Comparison of ENCODE assay signal across 24 cellular contexts in the genomic region with DNA sequence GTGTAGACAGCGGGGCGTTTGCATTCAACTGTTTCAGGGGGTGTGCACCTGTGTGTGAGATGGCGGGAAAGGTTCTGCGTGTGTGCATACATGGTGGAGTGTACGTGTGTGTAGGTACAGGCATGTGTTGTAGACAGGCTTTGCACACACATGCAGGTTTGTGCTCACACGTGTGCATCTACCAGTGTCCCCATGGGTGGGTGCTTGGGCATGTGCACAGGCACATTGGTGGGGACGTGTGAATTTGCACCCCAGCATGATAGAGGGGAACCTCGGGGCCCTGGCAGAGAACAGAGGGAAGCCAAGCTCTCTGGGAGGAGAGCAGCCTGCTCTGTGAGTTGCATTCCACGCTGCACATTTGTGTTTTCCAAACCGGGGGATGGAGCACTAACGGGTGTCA.
"Had no signal": no experiment of that assay in that cellular context is flagged by ENCODE, and none has a peak within 500 bp of the region (broad histone marks: within the 10 kb centered on the region; RNA-seq: fewer than 3 reads in every experiment).

No MANE protein-coding gene starts in this region.

- H3K9me3 Mint-ChIP-seq: dendritic cell treated with granulocyte-macrophage colony-stimulating factor and Interleukin-4, amounts not matched to agents 40 ng/mL and 50 ng/mL, for 4 days; effector memory CD8-positive, alpha-beta T cell; immature natural killer cell; mesothelial cell of epicardium had no signal

- H3K4me1 Mint-ChIP-seq: immature natural killer cell had no signal

- H3K4me1 ChIP-seq: colonic mucosa, esophagus muscularis mucosa, foreskin keratinocyte, gastroesophageal sphincter, lower lobe of right lung had no signal

- H3K4me3 ChIP-seq: colonic mucosa, esophagus muscularis mucosa, gastroesophageal sphincter, heart left ventricle, hepatocyte, lower lobe of right lung, mucosa of descending colon had no signal

- FAIRE-seq: endothelial cell of umbilical vein, frontal cortex, kidney had no signal

- H3K27ac ChIP-seq: colonic mucosa, esophagus muscularis mucosa, foreskin keratinocyte, gastroesophageal sphincter, heart left ventricle, hepatocyte, lower lobe of right lung had no signal

- H2AFZ ChIP-seq: hepatocyte had no signal

- H3K4me3 Mint-ChIP-seq: dendritic cell treated with granulocyte-macrophage colony-stimulating factor and Interleukin-4, amounts not matched to agents 40 ng/mL and 50 ng/mL, for 4 days; effector memory CD8-positive, alpha-beta T cell; immature natural killer cell; mesothelial cell of epicardium had no signal

- H3K36me3 ChIP-seq: colonic mucosa, esophagus muscularis mucosa, gastroesophageal sphincter, heart left ventricle, lower lobe of right lung had no signal

- H3K9me3 ChIP-seq: colonic mucosa, esophagus muscularis mucosa, gastroesophageal sphincter, heart left ventricle, lower lobe of right lung, mucosa of descending colon had no signal

- DNase-seq: colonic mucosa; cortex of kidney; effector CD8-positive, alpha-beta T cell; effector memory CD8-positive, alpha-beta T cell; foreskin keratinocyte; heart left ventricle; hypothalamus; immature natural killer cell; islet precursor cell; kidney; kidney glomerular epithelial cell; left colon; left ventricle myocardium superior; lower lobe of right lung; mesenchymal stem cell; mucosa of descending colon had no signal

- H3K36me3 Mint-ChIP-seq: immature natural killer cell, mesothelial cell of epicardium had no signal

- H3K27ac Mint-ChIP-seq: dendritic cell treated with granulocyte-macrophage colony-stimulating factor and Interleukin-4, amounts not matched to agents 40 ng/mL and 50 ng/mL, for 4 days; effector memory CD8-positive, alpha-beta T cell; immature natural killer cell; mesothelial cell of epicardium had no signal

- H3K4me2 ChIP-seq: hepatocyte had no signal

- H3K27me3 ChIP-seq: colonic mucosa, hepatocyte had no signal

- ATAC-seq: effector memory CD8-positive, alpha-beta T cell; foreskin keratinocyte; gastroesophageal sphincter; heart left ventricle; left colon; left lobe of liver; left ventricle myocardium superior; mucosa of descending colon had no signal
